2 cellular contexts compared by ENCODE assay signal in genomic region chr17:28131592-28131991, GRCh38.
TF ChIP-seq lines count a peak whose summit lies in the region.

No MANE protein-coding gene starts in this region.

TF ChIP-seq in A549, 52 proteins besides CTCF, POLR2A, EP300 and RAD21:
- no peak for TF ChIP-seq HES2 (IDR thresholded peaks at IDR 0.05)
- TF ChIP-seq KDM5A (IDR thresholded peaks at IDR 0.05): no peak
- TF ChIP-seq CBX2 (IDR thresholded peaks at IDR 0.05; ENCODE audit: borderline replicate concordance, low read depth): no peak
- no peak for TF ChIP-seq HOXB5 (CRISPR knock-in tag; IDR thresholded peaks at IDR 0.05)
- no peak for TF ChIP-seq ZFP36 (IDR thresholded peaks at IDR 0.05; ENCODE audit: borderline replicate concordance, partially characterized antibody)
- TF ChIP-seq E2F6 (IDR thresholded peaks at IDR 0.05; ENCODE audit: borderline replicate concordance, low read depth): no peak
- no peak for TF ChIP-seq JUN (IDR thresholded peaks at IDR 0.05)
- no peak for TF ChIP-seq MAFK (IDR thresholded peaks at IDR 0.05; ENCODE audit: partially characterized antibody)
- TF ChIP-seq EHF (CRISPR knock-in tag; IDR thresholded peaks at IDR 0.05): no peak
- TF ChIP-seq RCOR1 (IDR thresholded peaks at IDR 0.05; ENCODE audit: low read depth, low read length): no peak
- TF ChIP-seq ESRRA (IDR thresholded peaks at IDR 0.05; ENCODE audit: borderline replicate concordance, low read length): no peak
- TF ChIP-seq JUNB (IDR thresholded peaks at IDR 0.05): no peak
- TF ChIP-seq HOXA7 (CRISPR knock-in tag; IDR thresholded peaks at IDR 0.05): no peak
- no peak for TF ChIP-seq BCL3 (IDR thresholded peaks at IDR 0.05)
- TF ChIP-seq GATA3 (IDR thresholded peaks at IDR 0.05; ENCODE audit: borderline replicate concordance): no peak
- TF ChIP-seq MAZ (IDR thresholded peaks at IDR 0.05; ENCODE audit: borderline replicate concordance, low read depth, low read length): no peak
- no peak for TF ChIP-seq BHLHE40 (IDR thresholded peaks at IDR 0.05; ENCODE audit: low read depth, low read length)
- TF ChIP-seq ZSCAN20 (CRISPR knock-in tag; IDR thresholded peaks at IDR 0.05): no peak
- TF ChIP-seq HEYL (CRISPR knock-in tag; IDR thresholded peaks at IDR 0.05): no peak

TF ChIP-seq in IMR-90, 13 proteins besides CTCF, POLR2A, EP300 and RAD21:
- TF ChIP-seq RCOR1 (IDR thresholded peaks at IDR 0.05; ENCODE audit: insufficient replicate concordance, low read length): no peak
- TF ChIP-seq MXI1 (IDR thresholded peaks at IDR 0.05; ENCODE audit: borderline replicate concordance, low read depth, low read length): no peak
- TF ChIP-seq ELK1 (IDR thresholded peaks at IDR 0.05; ENCODE audit: borderline replicate concordance, low read depth, low read length): no peak
- TF ChIP-seq MAZ (IDR thresholded peaks at IDR 0.05; ENCODE audit: borderline replicate concordance, low read depth, low read length): no peak
- no peak for TF ChIP-seq MAFK (IDR thresholded peaks at IDR 0.05; ENCODE audit: low read depth, low read length)
- no peak for TF ChIP-seq FOS (IDR thresholded peaks at IDR 0.05; ENCODE audit: low read depth, low read length)
- TF ChIP-seq SMC3 (IDR thresholded peaks at IDR 0.05; ENCODE audit: low read depth, low read length): no peak
- TF ChIP-seq CHD1 (IDR thresholded peaks at IDR 0.05; ENCODE audit: low read depth, low read length): no peak
- no peak for TF ChIP-seq USF2 (IDR thresholded peaks at IDR 0.05; ENCODE audit: low read depth, low read length)
- no peak for TF ChIP-seq RFX5 (IDR thresholded peaks at IDR 0.05; ENCODE audit: low read depth, low read length)
